In genomic region chr18:76741346-76741745, GRCh38 we compare ENCODE assay signal across 20 cellular contexts.
DNase-seq lines count a peak whose midpoint lies in the region; ATAC-seq, FAIRE-seq and TF ChIP-seq lines count a peak whose summit lies in the region.
"Had no signal": no experiment of that assay in that cellular context is flagged by ENCODE, and none has a peak within 500 bp of the region (broad histone marks: within the 10 kb centered on the region; RNA-seq: fewer than 3 reads in every experiment).

No MANE protein-coding gene starts in this region.

- H3K27ac Mint-ChIP-seq in naive thymus-derived CD8-positive, alpha-beta T cell = peak overlapping the region in 1 of 10 donors; percentile 79
- H3K27ac Mint-ChIP-seq: B cell; CD8-positive, alpha-beta T cell had no signal

- dilution Hi-C loops in keratinocyte (cut with MboI; ENCODE audit: extremely low pct_ligation_motif_present, low sequenced_read_pairs) = no loop called here

- no peak for TF ChIP-seq RAD21 in HCT116 (IDR thresholded peaks at IDR 0.05; ENCODE audit: low read depth)

- H3K36me3 ChIP-seq in HCT116 (ENCODE audit: control insufficient read depth in 1 of 2, insufficient read depth in 2 of 2, low read length in 2 of 2) (no peaks in the 10 kb centered on the region), RWPE2 (ENCODE audit: low read depth) (no peaks in the 10 kb centered on the region), keratinocyte (ENCODE audit: control insufficient read depth in 2 of 2, extremely low read depth in 1 of 2, insufficient read depth in 2 of 2, low read length in 2 of 2) (no peaks in the 10 kb centered on the region)
- H3K36me3 ChIP-seq: BLaER1 treated with 17β-estradiol and CSF1 and Interleukin-3, amounts not matched to agents 10 nM and 100 nM; HAP-1 had no signal

- H3K4me3 ChIP-seq in HCT116 (replicated peaks in 1 of 2; ENCODE audit: low read depth in 1 of 2, low read length in 2 of 2) = no peak overlapping the region
- H3K4me3 ChIP-seq in RWPE2 (ENCODE audit: severe bottlenecking) = no peak overlapping the region
- no peak overlapping the region for H3K4me3 ChIP-seq in epithelial cell of esophagus (ENCODE audit: low read length)
- H3K4me3 ChIP-seq in keratinocyte (ENCODE audit: control insufficient read depth in 2 of 3, extremely low read depth in 1 of 3, insufficient read depth in 2 of 3, low read depth in 1 of 3, low read length in 3 of 3) = peak overlapping the region in 1 of 3 experiments; percentile 32
- no peak overlapping the region for H3K4me3 ChIP-seq in foreskin fibroblast (ENCODE audit: low read depth in 1 of 2, low read length in 2 of 2)
- H3K4me3 ChIP-seq: BLaER1 treated with 17β-estradiol and CSF1 and Interleukin-3, amounts not matched to agents 10 nM and 100 nM; GM12878; GM23248; HAP-1 had no signal

- no peaks in the 10 kb centered on the region for H3K9me1 ChIP-seq in keratinocyte (ENCODE audit: control insufficient read depth, extremely low read depth, insufficient read depth, low read length)

- no peaks in the 10 kb centered on the region for H3K9me3 ChIP-seq in HCT116 (ENCODE audit: control insufficient read depth in 1 of 2, insufficient read depth in 1 of 2, low read depth in 1 of 2, low read length in 2 of 2)
- no peaks in the 10 kb centered on the region for H3K9me3 ChIP-seq in RWPE2 (ENCODE audit: severe bottlenecking)
- H3K9me3 ChIP-seq in keratinocyte (ENCODE audit: control insufficient read depth, low read depth, low read length) = no peaks in the 10 kb centered on the region
- H3K9me3 ChIP-seq: HAP-1 had no signal

- H3K27me3 ChIP-seq in HCT116 (ENCODE audit: insufficient read depth, low read length) = no peaks in the 10 kb centered on the region
- H3K27me3 ChIP-seq in RWPE2 (ENCODE audit: insufficient read depth, poor library complexity, severe bottlenecking) = no peaks in the 10 kb centered on the region
- no peaks in the 10 kb centered on the region for H3K27me3 ChIP-seq in keratinocyte (ENCODE audit: control insufficient read depth, extremely low read depth, insufficient read depth, low read length)
- H3K27me3 ChIP-seq: BLaER1 treated with 17β-estradiol and CSF1 and Interleukin-3, amounts not matched to agents 10 nM and 100 nM had no signal

- peaks cover 0 to 4% (median 4%) of the 10 kb centered on the region in 3 donors for H3K36me3 Mint-ChIP-seq in naive thymus-derived CD8-positive, alpha-beta T cell
- H3K36me3 Mint-ChIP-seq: CD8-positive, alpha-beta T cell had no signal

- intact Hi-C loops in HCT116 (cut with micrococcal nuclease) = no loop called here

- TF ChIP-seq CTCF in HCT116 (IDR thresholded peaks at IDR 0.05 in 2 of 3, conservative IDR thresholded peaks at IDR 0.05 in 1 of 3; ENCODE audit: borderline replicate concordance in 1 of 3, insufficient read depth in 1 of 3, low read depth in 2 of 3, low read length in 2 of 3) (no peak), RWPE2 (IDR thresholded peaks at IDR 0.05; ENCODE audit: poor library complexity, severe bottlenecking) (no peak), epithelial cell of esophagus (IDR thresholded peaks at IDR 0.05; ENCODE audit: insufficient read depth, low read depth, low read length, missing control alignments) (no peak), keratinocyte (optimal IDR thresholded peaks at IDR 0.05 in 1 of 3, IDR thresholded peaks at IDR 0.05 in 1 of 3, conservative IDR thresholded peaks at IDR 0.05 in 1 of 3; ENCODE audit: extremely low read depth in 1 of 3, insufficient read depth in 2 of 3, low read length in 3 of 3) (no peak), foreskin fibroblast (IDR thresholded peaks at IDR 0.05; ENCODE audit: low read depth, low read length) (no peak)

- H3K79me2 ChIP-seq in HCT116 (ENCODE audit: insufficient read depth, low read length) (no peaks in the 10 kb centered on the region), keratinocyte (ENCODE audit: control insufficient read depth, insufficient read depth, low read length) (no peaks in the 10 kb centered on the region)

- no peak for TF ChIP-seq POLR2A in HCT116 (IDR thresholded peaks at IDR 0.05; ENCODE audit: borderline replicate concordance, extremely low read depth, insufficient read depth, insufficient read length)

- ATAC-seq in HCT116 (no peak), RWPE2 (ENCODE audit: low read depth) (peak; percentile 57), HG03025 (IDR thresholded peaks at IDR 0.05; ENCODE audit: low FRiP score, unreplicated experiment) (no peak)
- ATAC-seq in naive thymus-derived CD8-positive, alpha-beta T cell = no peak
- ATAC-seq: CD8-positive, alpha-beta T cell; GM12878 had no signal

- peaks cover 0 to 3% (median 2%) of the 10 kb centered on the region in 4 donors for H3K4me1 Mint-ChIP-seq in naive thymus-derived CD8-positive, alpha-beta T cell
- H3K4me1 Mint-ChIP-seq: B cell had no signal

- DNase-seq in HCT116 (ENCODE audit: low read depth, low spot score) = no peak
- DNase-seq in RWPE2 (ENCODE audit: low spot score) = no peak
- peak; percentile 80 for DNase-seq in epithelial cell of esophagus (ENCODE audit: low read depth)
- DNase-seq in keratinocyte (ENCODE audit: low read depth, low spot score) = peak; percentile 72
- DNase-seq in foreskin fibroblast = no peak
- DNase-seq in naive thymus-derived CD8-positive, alpha-beta T cell = no peak
- DNase-seq: Calu3; CD8-positive, alpha-beta T cell; DMS 273 treated with DMSO at 0.1 percent for 48 hours; DMS53; DND-41; EL; GM23248; IMR-90 had no signal

- RAD21 ChIA-PET in HCT116 (lab: Charles Lee; ENCODE audit: low non-redundant PET in 1 of 2, low total read pairs in 2 of 2, uncharacterized antibody in 2 of 2, unreplicated experiment in 2 of 2) = no interaction called here

- peaks cover 0 to 4% (median 0%) of the 10 kb centered on the region in 9 donors for H3K9me3 Mint-ChIP-seq in naive thymus-derived CD8-positive, alpha-beta T cell
- H3K9me3 Mint-ChIP-seq: CD8-positive, alpha-beta T cell had no signal

- H3K4me3 Mint-ChIP-seq in naive thymus-derived CD8-positive, alpha-beta T cell = no peak overlapping the region
- H3K4me3 Mint-ChIP-seq: B cell; CD8-positive, alpha-beta T cell had no signal

- peak; percentile 98 for FAIRE-seq in keratinocyte (lab: Jason Lieb, UNC)
- FAIRE-seq: GM12878, HTR-8/SVneo had no signal

- H2AFZ ChIP-seq in HCT116 (ENCODE audit: low read depth, low read length, poor library complexity, severe bottlenecking) (peak overlapping the region; percentile 95), keratinocyte (ENCODE audit: control insufficient read depth, low read length) (no peak overlapping the region)
- H2AFZ ChIP-seq: GM23248 had no signal

- POLR2A ChIA-PET in HCT116 (lab: Charles Lee) = no interaction called here
- POLR2A ChIA-PET in naive thymus-derived CD8-positive, alpha-beta T cell (lab: Charles Lee) = no interaction called here

- no TSS peak for BruUV-seq in HCT116 (replicated peaks; lab: Mats Ljungman, UMichigan)

- no peaks in the 10 kb centered on the region for H3K9me2 ChIP-seq in HCT116 (ENCODE audit: insufficient read depth)

- CTCF ChIA-PET in HCT116 (lab: Charles Lee) = no interaction called here

- H3K27ac ChIP-seq in HCT116 (ENCODE audit: low read depth, low read length) (no peak overlapping the region), RWPE2 (ENCODE audit: poor library complexity, severe bottlenecking) (peak overlapping the region; percentile 50), keratinocyte (ENCODE audit: control insufficient read depth, insufficient read depth, low read length) (peak overlapping the region; percentile 92)
- H3K27ac ChIP-seq: BLaER1 treated with 17β-estradiol and CSF1 and Interleukin-3, amounts not matched to agents 10 nM and 100 nM; GM23248 had no signal

- H3K4me2 ChIP-seq in HCT116 (ENCODE audit: low read length) = peak overlapping the region; percentile 74; the same call in 1 of the 2 replicates
- peak overlapping the region; percentile 77 for H3K4me2 ChIP-seq in keratinocyte (ENCODE audit: control insufficient read depth, extremely low read depth, insufficient read depth, low read depth, low read length)

- H4K20me1 ChIP-seq in HCT116 (ENCODE audit: insufficient read depth) = no peaks in the 10 kb centered on the region
- H4K20me1 ChIP-seq in keratinocyte (ENCODE audit: control insufficient read depth, extremely low read depth, insufficient read depth, low read length) = no peaks in the 10 kb centered on the region
- H4K20me1 ChIP-seq: BLaER1 treated with 17β-estradiol and CSF1 and Interleukin-3, amounts not matched to agents 10 nM and 100 nM had no signal

- peaks cover 11 to 18% of the 10 kb centered on the region in 2 experiments; a peak in 3 of 4 replicates for H3K4me1 ChIP-seq in HCT116 (ENCODE audit: control insufficient read depth in 1 of 2, insufficient read depth in 2 of 2, low read length in 2 of 2)
- H3K4me1 ChIP-seq in RWPE2 (ENCODE audit: insufficient read depth, poor library complexity, severe bottlenecking) = peaks cover 16% of the 10 kb centered on the region
- peaks cover 20% of the 10 kb centered on the region for H3K4me1 ChIP-seq in keratinocyte (ENCODE audit: control insufficient read depth, extremely low read depth, insufficient read depth, low read length)
- H3K4me1 ChIP-seq: HAP-1 had no signal

- no peak overlapping the region for H3K9ac ChIP-seq in HCT116 (ENCODE audit: low read length)
- peak overlapping the region; percentile 69 for H3K9ac ChIP-seq in keratinocyte (ENCODE audit: control insufficient read depth, extremely low read depth, insufficient read depth, low read length)
- H3K9ac ChIP-seq: BLaER1 treated with 17β-estradiol and CSF1 and Interleukin-3, amounts not matched to agents 10 nM and 100 nM; GM23248 had no signal

- peaks cover 6 to 24% (median 10%) of the 10 kb centered on the region in 5 donors for H3K27me3 Mint-ChIP-seq in naive thymus-derived CD8-positive, alpha-beta T cell

TF ChIP-seq in HCT116, 20 proteins besides CTCF, POLR2A, EP300 and RAD21 (continues in another document):
- TF ChIP-seq ZNF274 (IDR thresholded peaks at IDR 0.05; ENCODE audit: low read depth, low read length) (no peak), TCF7L2 (IDR thresholded peaks at IDR 0.05; ENCODE audit: borderline replicate concordance, extremely low read depth, insufficient read depth, insufficient read length) (no peak)

Comparison
In these comparisons a context has a peak if more than half of its experiments do, and no peak if none do; other contexts are left out.
1. DNase-seq: peak in epithelial cell of esophagus (single experiment) and keratinocyte (single experiment); none in HCT116 (single experiment), RWPE2 (single experiment), foreskin fibroblast (0 of 2) and naive thymus-derived CD8-positive, alpha-beta T cell (0 of 10).